19 cellular contexts compared by ENCODE assay signal in the genomic region with DNA sequence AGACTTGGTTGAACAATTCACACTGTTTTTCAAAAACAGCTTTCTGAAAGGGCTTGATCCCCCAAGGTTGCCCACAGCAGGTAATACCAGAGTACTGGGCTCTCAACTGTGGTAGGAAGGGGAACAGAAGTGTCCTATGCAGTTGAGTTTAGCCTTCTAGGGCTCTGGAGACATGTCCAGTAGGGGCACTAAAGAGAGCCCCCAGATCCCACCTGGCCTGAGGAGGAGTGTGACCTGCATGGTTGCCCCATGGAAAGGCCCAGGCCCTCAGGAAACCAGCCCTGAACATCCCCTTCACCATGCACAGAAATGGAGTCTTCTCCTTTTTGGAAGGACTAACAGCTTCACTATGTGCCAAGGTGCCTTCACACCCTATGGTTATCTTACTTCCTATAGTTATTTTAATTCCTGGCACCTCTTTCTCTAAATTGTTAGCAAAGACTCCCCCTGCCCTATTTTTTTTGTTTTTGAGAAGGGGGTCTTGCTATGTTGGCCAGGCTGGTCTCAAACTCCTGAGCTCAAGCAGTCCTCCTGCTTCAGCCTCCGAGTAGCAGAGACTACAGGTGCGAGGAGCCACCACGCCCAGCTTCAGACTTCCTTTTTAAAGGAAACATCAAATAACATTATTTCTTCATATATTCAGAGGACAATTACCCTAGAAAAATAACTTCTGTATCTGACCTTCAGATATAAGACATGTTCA. TPM values are rescaled to one million over a fixed set of nuclear protein-coding genes. Genes with fewer than 3 reads are reported as not detected.
A peak's percentile ranks its signal among the peaks of the same experiment; 100 is the strongest.
DNase-seq lines count a peak whose midpoint lies in the region; ATAC-seq and TF ChIP-seq lines count a peak whose summit lies in the region.
"Had no signal": no experiment of that assay in that cellular context is flagged by ENCODE, and none has a peak within 500 bp of the region (broad histone marks: within the 10 kb centered on the region; RNA-seq: fewer than 3 reads in every experiment).

No MANE protein-coding gene starts in this region.

- no peak for TF ChIP-seq POLR2A in prostate gland (IDR thresholded peaks at IDR 0.05)

- no peaks in the 10 kb centered on the region for H3K27me3 ChIP-seq in prostate gland (replicated peaks; ENCODE audit: insufficient read depth)
- H3K27me3 ChIP-seq: MG63, SJCRH30 had no signal

- TF ChIP-seq CTCF in GM12864 (IDR thresholded peaks at IDR 0.05; ENCODE audit: low read depth, low read length, missing control alignments) (peak; percentile 2), HFF-Myc (IDR thresholded peaks at IDR 0.05; ENCODE audit: low read depth, low read length, missing control alignments) (peak; percentile 5), WTC11 (IDR thresholded peaks at IDR 0.05) (no peak), prostate gland (IDR thresholded peaks at IDR 0.05) (no peak)

- peaks cover 13 to 19% of the 10 kb centered on the region in 2 donors for H3K36me3 ChIP-seq in prostate gland

- WGBS in prostate gland, result 63% methylated on average over 3 of the region's 3 CpGs

- intact Hi-C loops in prostate gland (cut with DNase I), result no loop called here

- DNase-seq in GM12864 (ENCODE audit: low read depth) (no peak), HFF-Myc (ENCODE audit: extremely low read depth, low read depth) (no peak), WTC11 (ENCODE audit: low spot score) (no peak), NCI-H526 (lab: John Stamatoyannopoulos, UW) (no peak), prostate gland (ENCODE audit: low spot score) (no peak)
- DNase-seq: Caco-2; CD8-positive, alpha-beta T cell; GM23248; KG1; MG63; NCI-H2029; NCI-H446; NCI-H526 treated with DMSO at 0.1 percent for 48 hours; SJCRH30; T-helper 2 cell had no signal

- peaks cover 81% of the 10 kb centered on the region for H3K36me3 Mint-ChIP-seq in WTC11

- H3K4me1 Mint-ChIP-seq in WTC11, result peaks cover 2% of the 10 kb centered on the region; the same call in 1 of the 2 replicates

- H3K27ac Mint-ChIP-seq in WTC11, result no peak overlapping the region
- H3K27ac Mint-ChIP-seq: CD8-positive, alpha-beta T cell had no signal

- CTCF ChIA-PET in WTC11 (lab: Charles Lee), result interaction anchor here (0.6 to 1.0 kb wide), 2 partner anchors 47 to 102 kb away, joined by 3 read pairs; no protein-coding TSS in a partner anchor

- H3K27ac ChIP-seq in cingulate gyrus (ENCODE audit: low read depth, low read length) (peak overlapping the region; percentile 63), prostate gland (no peak overlapping the region)
- H3K27ac ChIP-seq: C4-2B, GM23248, SJCRH30 had no signal

- no peaks in the 10 kb centered on the region for H3K9me3 Mint-ChIP-seq in WTC11
- H3K9me3 Mint-ChIP-seq: CD8-positive, alpha-beta T cell had no signal

- no peaks in the 10 kb centered on the region for H3K4me1 ChIP-seq in prostate gland (replicated peaks)
- H3K4me1 ChIP-seq: Caco-2, SJCRH30 had no signal

- ATAC-seq in WTC11 (peak; percentile 53), GM19324 (IDR thresholded peaks at IDR 0.05; ENCODE audit: low FRiP score, unreplicated experiment) (no peak), GM19452 (IDR thresholded peaks at IDR 0.05; ENCODE audit: unreplicated experiment) (no peak)
- ATAC-seq: CD8-positive, alpha-beta T cell had no signal

- H3K4me3 ChIP-seq in GM12864 (ENCODE audit: low read depth, low read length) (no peak overlapping the region), HFF-Myc (replicated peaks; ENCODE audit: low read depth, low read length) (no peak overlapping the region), prostate gland (no peak overlapping the region)
- H3K4me3 ChIP-seq: GM23248, MG63, SJCRH30 had no signal

- H3K27me3 Mint-ChIP-seq in WTC11 (ENCODE audit: low read depth), result no peaks in the 10 kb centered on the region

- H3K4me3 Mint-ChIP-seq in WTC11, result no peak overlapping the region
- H3K4me3 Mint-ChIP-seq: CD8-positive, alpha-beta T cell had no signal

- H3K9me3 ChIP-seq in prostate gland, result no peaks in the 10 kb centered on the region
- H3K9me3 ChIP-seq: Caco-2, MG63, SJCRH30 had no signal

- POLR2A ChIA-PET in WTC11 (lab: Charles Lee), result no interaction called here

TF ChIP-seq in WTC11, 78 proteins besides CTCF, POLR2A, EP300 and RAD21:
- TF ChIP-seq ETV6 (CRISPR knock-in tag; IDR thresholded peaks at IDR 0.05) (no peak), RORB (CRISPR knock-in tag; IDR thresholded peaks at IDR 0.05) (no peak), TP53 (CRISPR knock-in tag; IDR thresholded peaks at IDR 0.05) (no peak), IRF2 (CRISPR knock-in tag; IDR thresholded peaks at IDR 0.05; ENCODE audit: borderline replicate concordance, low read depth) (no peak), HMGA2 (CRISPR knock-in tag; IDR thresholded peaks at IDR 0.05) (no peak)
- TF ChIP-seq, protein P1, sequence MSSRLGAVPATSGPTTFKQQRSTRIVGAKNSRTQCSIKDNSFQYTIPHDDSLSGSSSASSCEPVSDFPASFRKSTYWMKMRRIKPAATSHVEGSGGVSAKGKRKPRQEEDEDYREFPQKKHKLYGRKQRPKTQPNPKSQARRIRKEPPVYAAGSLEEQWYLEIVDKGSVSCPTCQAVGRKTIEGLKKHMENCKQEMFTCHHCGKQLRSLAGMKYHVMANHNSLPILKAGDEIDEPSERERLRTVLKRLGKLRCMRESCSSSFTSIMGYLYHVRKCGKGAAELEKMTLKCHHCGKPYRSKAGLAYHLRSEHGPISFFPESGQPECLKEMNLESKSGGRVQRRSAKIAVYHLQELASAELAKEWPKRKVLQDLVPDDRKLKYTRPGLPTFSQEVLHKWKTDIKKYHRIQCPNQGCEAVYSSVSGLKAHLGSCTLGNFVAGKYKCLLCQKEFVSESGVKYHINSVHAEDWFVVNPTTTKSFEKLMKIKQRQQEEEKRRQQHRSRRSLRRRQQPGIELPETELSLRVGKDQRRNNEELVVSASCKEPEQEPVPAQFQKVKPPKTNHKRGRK (CRISPR knock-in tag; IDR thresholded peaks at IDR 0.05; ENCODE audit: borderline replicate concordance), result no peak
- TF ChIP-seq, protein P2, sequence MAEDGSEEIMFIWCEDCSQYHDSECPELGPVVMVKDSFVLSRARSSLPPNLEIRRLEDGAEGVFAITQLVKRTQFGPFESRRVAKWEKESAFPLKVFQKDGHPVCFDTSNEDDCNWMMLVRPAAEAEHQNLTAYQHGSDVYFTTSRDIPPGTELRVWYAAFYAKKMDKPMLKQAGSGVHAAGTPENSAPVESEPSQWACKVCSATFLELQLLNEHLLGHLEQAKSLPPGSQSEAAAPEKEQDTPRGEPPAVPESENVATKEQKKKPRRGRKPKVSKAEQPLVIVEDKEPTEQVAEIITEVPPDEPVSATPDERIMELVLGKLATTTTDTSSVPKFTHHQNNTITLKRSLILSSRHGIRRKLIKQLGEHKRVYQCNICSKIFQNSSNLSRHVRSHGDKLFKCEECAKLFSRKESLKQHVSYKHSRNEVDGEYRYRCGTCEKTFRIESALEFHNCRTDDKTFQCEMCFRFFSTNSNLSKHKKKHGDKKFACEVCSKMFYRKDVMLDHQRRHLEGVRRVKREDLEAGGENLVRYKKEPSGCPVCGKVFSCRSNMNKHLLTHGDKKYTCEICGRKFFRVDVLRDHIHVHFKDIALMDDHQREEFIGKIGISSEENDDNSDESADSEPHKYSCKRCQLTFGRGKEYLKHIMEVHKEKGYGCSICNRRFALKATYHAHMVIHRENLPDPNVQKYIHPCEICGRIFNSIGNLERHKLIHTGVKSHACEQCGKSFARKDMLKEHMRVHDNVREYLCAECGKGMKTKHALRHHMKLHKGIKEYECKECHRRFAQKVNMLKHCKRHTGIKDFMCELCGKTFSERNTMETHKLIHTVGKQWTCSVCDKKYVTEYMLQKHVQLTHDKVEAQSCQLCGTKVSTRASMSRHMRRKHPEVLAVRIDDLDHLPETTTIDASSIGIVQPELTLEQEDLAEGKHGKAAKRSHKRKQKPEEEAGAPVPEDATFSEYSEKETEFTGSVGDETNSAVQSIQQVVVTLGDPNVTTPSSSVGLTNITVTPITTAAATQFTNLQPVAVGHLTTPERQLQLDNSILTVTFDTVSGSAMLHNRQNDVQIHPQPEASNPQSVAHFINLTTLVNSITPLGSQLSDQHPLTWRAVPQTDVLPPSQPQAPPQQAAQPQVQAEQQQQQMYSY (CRISPR knock-in tag; IDR thresholded peaks at IDR 0.05), result no peak
- TF ChIP-seq, protein P3, sequence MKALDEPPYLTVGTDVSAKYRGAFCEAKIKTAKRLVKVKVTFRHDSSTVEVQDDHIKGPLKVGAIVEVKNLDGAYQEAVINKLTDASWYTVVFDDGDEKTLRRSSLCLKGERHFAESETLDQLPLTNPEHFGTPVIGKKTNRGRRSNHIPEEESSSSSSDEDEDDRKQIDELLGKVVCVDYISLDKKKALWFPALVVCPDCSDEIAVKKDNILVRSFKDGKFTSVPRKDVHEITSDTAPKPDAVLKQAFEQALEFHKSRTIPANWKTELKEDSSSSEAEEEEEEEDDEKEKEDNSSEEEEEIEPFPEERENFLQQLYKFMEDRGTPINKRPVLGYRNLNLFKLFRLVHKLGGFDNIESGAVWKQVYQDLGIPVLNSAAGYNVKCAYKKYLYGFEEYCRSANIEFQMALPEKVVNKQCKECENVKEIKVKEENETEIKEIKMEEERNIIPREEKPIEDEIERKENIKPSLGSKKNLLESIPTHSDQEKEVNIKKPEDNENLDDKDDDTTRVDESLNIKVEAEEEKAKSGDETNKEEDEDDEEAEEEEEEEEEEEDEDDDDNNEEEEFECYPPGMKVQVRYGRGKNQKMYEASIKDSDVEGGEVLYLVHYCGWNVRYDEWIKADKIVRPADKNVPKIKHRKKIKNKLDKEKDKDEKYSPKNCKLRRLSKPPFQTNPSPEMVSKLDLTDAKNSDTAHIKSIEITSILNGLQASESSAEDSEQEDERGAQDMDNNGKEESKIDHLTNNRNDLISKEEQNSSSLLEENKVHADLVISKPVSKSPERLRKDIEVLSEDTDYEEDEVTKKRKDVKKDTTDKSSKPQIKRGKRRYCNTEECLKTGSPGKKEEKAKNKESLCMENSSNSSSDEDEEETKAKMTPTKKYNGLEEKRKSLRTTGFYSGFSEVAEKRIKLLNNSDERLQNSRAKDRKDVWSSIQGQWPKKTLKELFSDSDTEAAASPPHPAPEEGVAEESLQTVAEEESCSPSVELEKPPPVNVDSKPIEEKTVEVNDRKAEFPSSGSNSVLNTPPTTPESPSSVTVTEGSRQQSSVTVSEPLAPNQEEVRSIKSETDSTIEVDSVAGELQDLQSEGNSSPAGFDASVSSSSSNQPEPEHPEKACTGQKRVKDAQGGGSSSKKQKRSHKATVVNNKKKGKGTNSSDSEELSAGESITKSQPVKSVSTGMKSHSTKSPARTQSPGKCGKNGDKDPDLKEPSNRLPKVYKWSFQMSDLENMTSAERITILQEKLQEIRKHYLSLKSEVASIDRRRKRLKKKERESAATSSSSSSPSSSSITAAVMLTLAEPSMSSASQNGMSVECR (CRISPR knock-in tag; IDR thresholded peaks at IDR 0.05; ENCODE audit: borderline replicate concordance), result no peak

RNA-seq across cellular contexts. Expression of a gene that starts 16.8 kb away (rescaled TPM):
- total RNA-seq in WTC11 (2021), result 79.9 to 101 TPM (median 92.6 TPM) in 3 replicates
- 100 to 1,000 TPM in 1 of 2 donors, 10 to 100 TPM in 1; 95.5 to 145 TPM for total RNA-seq in prostate gland

RNA-seq across cellular contexts. Expression of a gene that starts 40.0 kb away (rescaled TPM):
- total RNA-seq in WTC11 (2021) (136 to 167 TPM (median 136 TPM) in 3 replicates), prostate gland (100 to 1,000 TPM; 107 to 120 TPM)

RNA-seq across cellular contexts. Expression of a gene that starts 40.8 kb away (rescaled TPM):
- total RNA-seq in WTC11 (2021) (24.6 to 29.2 TPM (median 27.4 TPM) in 3 replicates), prostate gland (10 to 100 TPM; 28.5 to 30.0 TPM)

Comparison
In these comparisons a context has a peak if more than half of its experiments do, and no peak if none do; other contexts are left out.
1. CTCF ChIP-seq: peak in GM12864 (single experiment) and HFF-Myc (single experiment); none in WTC11 (single experiment) and prostate gland (0 of 4).